ENCODE assay signal across 8 cellular contexts in genomic region chr12:109154485-109155438, GRCh38. TPM values are rescaled to one million over a fixed set of nuclear protein-coding genes. Genes with fewer than 3 reads are reported as not detected.
DNase-seq lines count a peak whose midpoint lies in the region; ATAC-seq and TF ChIP-seq lines count a peak whose summit lies in the region.

No MANE protein-coding gene starts in this region.

- intact Hi-C loops in breast epithelium (cut with DNase I; ENCODE audit: low total_unique reads): no loop called here

- H3K4me3 ChIP-seq in GM12865 (ENCODE audit: low read depth, low read length) (peak overlapping the region; percentile 50), WERI-Rb-1 (ENCODE audit: low read depth, low read length) (peak overlapping the region; percentile 57), breast epithelium (peak overlapping the region; percentile 67 to 77 (median 70)), skeletal muscle tissue (ENCODE audit: low read length in 3 of 3) (peak overlapping the region; percentile 81 to 87 (median 85))

- peak overlapping the region; percentile 70 to 86 (median 81) for H3K9ac ChIP-seq in skeletal muscle tissue (ENCODE audit: low read depth in 1 of 3, low read length in 3 of 3)

- H3K27me3 ChIP-seq in WERI-Rb-1 (ENCODE audit: insufficient read depth, low read depth, severe bottlenecking) (no peaks in the 10 kb centered on the region), breast epithelium (no peaks in the 10 kb centered on the region), skeletal muscle tissue (ENCODE audit: control insufficient read depth in 3 of 3, insufficient read depth in 3 of 3, low read length in 3 of 3) (no peaks in the 10 kb centered on the region)

- TF ChIP-seq POLR2A in breast epithelium (IDR thresholded peaks at IDR 0.05): no peak

- H3K9me3 ChIP-seq in WERI-Rb-1 (ENCODE audit: severe bottlenecking) (no peaks in the 10 kb centered on the region), breast epithelium (no peaks in the 10 kb centered on the region), skeletal muscle tissue (ENCODE audit: control insufficient read depth in 3 of 3, low read length in 3 of 3) (no peaks in the 10 kb centered on the region)

- no peak for TF ChIP-seq CTCF in GM12865 (IDR thresholded peaks at IDR 0.05; ENCODE audit: insufficient read depth, low read depth, low read length, missing control alignments)
- no peak for TF ChIP-seq CTCF in WERI-Rb-1 (IDR thresholded peaks at IDR 0.05; ENCODE audit: low read depth, low read length)
- peak in 1 of 3 donors; percentile 8 for TF ChIP-seq CTCF in breast epithelium (IDR thresholded peaks at IDR 0.05)

- ATAC-seq in HG02798 (IDR thresholded peaks at IDR 0.05; ENCODE audit: poor library complexity, unreplicated experiment) (peak; percentile 89), GM19324 (IDR thresholded peaks at IDR 0.05; ENCODE audit: low FRiP score, unreplicated experiment) (no peak)

- H3K4me1 ChIP-seq in breast epithelium (peaks cover 0 to 6% of the 10 kb centered on the region in 2 donors), skeletal muscle tissue (ENCODE audit: control insufficient read depth in 3 of 3, insufficient read depth in 3 of 3, low read length in 3 of 3) (peaks cover 35 to 57% (median 44%) of the 10 kb centered on the region in 3 donors)

- peak; percentile 81 for DNase-seq in GM12865 (ENCODE audit: low read depth)
- peak; percentile 44 for DNase-seq in NCI-H2107 (lab: John Stamatoyannopoulos, UW)
- peak; percentile 78 for DNase-seq in WERI-Rb-1
- DNase-seq in breast epithelium (ENCODE audit: low spot score in 2 of 2): peak; percentile 71 to 78
- peak; percentile 97 for DNase-seq in iPS-NIHi11 (ENCODE audit: low spot score)

- no peaks in the 10 kb centered on the region for H3K36me3 ChIP-seq in WERI-Rb-1
- H3K36me3 ChIP-seq in breast epithelium: no peaks in the 10 kb centered on the region
- H3K36me3 ChIP-seq in skeletal muscle tissue (ENCODE audit: control insufficient read depth in 3 of 3, insufficient read depth in 3 of 3, low read length in 3 of 3): no peaks in the 10 kb centered on the region

- peak overlapping the region; percentile 58 for H3K27ac ChIP-seq in WERI-Rb-1
- peak overlapping the region; percentile 68 to 76 for H3K27ac ChIP-seq in breast epithelium
- peak overlapping the region; percentile 72 for H3K27ac ChIP-seq in skeletal muscle tissue (ENCODE audit: low read depth, low read length)

RNA-seq across cellular contexts. Expression of gene ACACB, which starts 38.4 kb away (rescaled TPM):
- 100 to 1,000 TPM; 223 to 957 (median 301) TPM for total RNA-seq in breast epithelium
- total RNA-seq in skeletal muscle tissue: 27.7 TPM

RNA-seq across cellular contexts. Expression of gene UNG, which starts 57.4 kb away (rescaled TPM):
- total RNA-seq in breast epithelium: 10 to 100 TPM; 23.2 to 28.7 (median 23.9) TPM
- 25.6 TPM for total RNA-seq in skeletal muscle tissue

Comparison
In these comparisons a context has a peak if more than half of its experiments do, and no peak if none do; other contexts are left out.
1. DNase-seq: peak in every context shown above with its lines; median percentile 97 in iPS-NIHi11; 81 in GM12865; 78 in WERI-Rb-1; 74 in breast epithelium; 44 in NCI-H2107.